In the genomic region with DNA sequence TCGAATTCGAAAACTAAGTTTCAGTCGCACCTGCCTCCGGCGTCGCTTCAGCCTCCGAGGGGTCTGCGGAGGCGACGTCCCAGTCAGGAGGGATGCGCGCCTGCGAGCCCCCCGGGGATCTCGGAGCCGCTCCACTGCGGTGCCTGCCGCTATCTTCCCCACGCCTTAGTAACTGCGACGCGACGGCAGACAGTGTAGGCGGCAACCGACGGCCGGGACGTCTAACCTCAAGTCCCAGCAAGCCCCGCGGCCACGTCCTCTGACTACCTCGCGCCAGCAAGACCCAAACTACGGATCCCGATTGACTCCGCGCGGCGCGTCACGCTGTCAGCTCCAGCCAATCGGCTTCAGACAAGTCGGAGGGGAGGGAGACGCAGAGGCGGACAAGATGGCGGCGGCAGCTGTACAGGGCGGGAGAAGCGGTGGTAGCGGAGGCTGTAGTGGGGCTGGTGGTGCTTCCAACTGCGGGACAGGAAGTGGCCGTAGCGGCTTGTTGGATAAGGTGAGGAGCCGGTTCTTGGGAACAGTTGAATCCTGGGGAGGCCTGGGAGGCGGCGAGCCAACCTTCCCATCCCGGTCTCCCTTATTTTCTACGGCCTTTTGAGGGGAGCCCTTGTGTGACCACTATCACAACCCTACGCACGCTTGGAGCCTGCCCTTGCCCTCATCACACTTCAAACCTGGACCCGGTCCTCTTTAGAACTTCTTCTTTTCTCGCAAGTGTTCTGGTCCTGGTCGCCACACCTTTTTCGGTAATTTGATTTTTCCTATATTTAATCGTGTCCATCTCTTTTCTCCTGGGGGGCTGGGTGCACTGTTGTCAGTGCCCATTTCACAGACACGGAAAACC, we compare ENCODE assay signal across 1 cellular context.
TF ChIP-seq lines count a peak whose summit lies in the region.

A gene (plus strand): TSS at position 369 of the 850 bp plus-strand sequence. CDS start 20 bp downstream, at position 389.
A gene with protein sequence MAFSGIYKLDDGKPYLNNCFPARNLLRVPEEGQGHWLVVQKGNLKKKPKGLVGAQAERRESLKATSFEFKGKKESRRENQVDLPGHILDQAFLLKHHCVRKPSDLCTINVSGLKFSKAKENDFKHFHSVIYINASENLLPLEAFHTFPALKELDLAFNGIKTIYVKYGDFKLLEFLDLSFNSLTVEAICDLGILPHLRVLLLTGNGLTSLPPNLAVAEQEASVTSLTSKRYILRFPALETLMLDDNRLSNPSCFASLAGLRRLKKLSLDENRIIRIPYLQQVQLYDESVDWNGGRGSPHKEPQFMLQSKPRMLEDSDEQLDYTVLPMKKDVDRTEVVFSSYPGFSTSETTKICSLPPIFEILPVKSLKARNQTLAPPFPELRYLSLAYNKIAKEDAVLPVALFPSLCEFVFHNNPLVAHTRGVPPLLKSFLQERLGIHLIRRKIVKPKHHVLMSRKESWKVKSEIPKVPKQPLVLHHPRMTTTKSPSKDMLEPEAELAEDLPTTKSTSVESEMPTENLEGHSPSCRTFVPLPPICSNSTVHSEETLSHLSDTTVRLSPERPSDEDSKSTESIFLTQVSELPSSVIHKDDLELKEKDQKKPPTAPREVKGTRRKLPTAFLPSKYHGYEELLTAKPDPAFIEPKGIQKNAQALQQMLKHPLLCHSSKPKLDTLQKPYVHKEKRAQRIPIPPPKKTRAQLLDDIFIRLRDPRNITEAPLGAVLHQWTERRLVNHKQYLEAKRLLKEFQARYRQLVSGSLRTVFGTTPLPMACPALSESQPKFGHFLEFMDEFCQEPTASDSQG (minus strand): TSS at position 194 of the 850 bp plus-strand sequence. CDS start 8,213 bp downstream, outside the sequence.

TF ChIP-seq in K562, 482 proteins besides CTCF, POLR2A, EP300 and RAD21 (continued from another document and continues in another):
- TF ChIP-seq, protein P1, sequence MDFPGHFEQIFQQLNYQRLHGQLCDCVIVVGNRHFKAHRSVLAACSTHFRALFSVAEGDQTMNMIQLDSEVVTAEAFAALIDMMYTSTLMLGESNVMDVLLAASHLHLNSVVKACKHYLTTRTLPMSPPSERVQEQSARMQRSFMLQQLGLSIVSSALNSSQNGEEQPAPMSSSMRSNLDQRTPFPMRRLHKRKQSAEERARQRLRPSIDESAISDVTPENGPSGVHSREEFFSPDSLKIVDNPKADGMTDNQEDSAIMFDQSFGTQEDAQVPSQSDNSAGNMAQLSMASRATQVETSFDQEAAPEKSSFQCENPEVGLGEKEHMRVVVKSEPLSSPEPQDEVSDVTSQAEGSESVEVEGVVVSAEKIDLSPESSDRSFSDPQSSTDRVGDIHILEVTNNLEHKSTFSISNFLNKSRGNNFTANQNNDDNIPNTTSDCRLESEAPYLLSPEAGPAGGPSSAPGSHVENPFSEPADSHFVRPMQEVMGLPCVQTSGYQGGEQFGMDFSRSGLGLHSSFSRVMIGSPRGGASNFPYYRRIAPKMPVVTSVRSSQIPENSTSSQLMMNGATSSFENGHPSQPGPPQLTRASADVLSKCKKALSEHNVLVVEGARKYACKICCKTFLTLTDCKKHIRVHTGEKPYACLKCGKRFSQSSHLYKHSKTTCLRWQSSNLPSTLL (IDR thresholded peaks at IDR 0.05), result no peak
- peak; percentile 100 for TF ChIP-seq NCOA6 (IDR thresholded peaks at IDR 0.05)
- TF ChIP-seq NR2F6 (CRISPR knock-in tag; IDR thresholded peaks at IDR 0.05), result no peak
- peak; percentile 88 for TF ChIP-seq RAD51 (IDR thresholded peaks at IDR 0.05; ENCODE audit: borderline replicate concordance, low read depth)
- TF ChIP-seq, protein P2, sequence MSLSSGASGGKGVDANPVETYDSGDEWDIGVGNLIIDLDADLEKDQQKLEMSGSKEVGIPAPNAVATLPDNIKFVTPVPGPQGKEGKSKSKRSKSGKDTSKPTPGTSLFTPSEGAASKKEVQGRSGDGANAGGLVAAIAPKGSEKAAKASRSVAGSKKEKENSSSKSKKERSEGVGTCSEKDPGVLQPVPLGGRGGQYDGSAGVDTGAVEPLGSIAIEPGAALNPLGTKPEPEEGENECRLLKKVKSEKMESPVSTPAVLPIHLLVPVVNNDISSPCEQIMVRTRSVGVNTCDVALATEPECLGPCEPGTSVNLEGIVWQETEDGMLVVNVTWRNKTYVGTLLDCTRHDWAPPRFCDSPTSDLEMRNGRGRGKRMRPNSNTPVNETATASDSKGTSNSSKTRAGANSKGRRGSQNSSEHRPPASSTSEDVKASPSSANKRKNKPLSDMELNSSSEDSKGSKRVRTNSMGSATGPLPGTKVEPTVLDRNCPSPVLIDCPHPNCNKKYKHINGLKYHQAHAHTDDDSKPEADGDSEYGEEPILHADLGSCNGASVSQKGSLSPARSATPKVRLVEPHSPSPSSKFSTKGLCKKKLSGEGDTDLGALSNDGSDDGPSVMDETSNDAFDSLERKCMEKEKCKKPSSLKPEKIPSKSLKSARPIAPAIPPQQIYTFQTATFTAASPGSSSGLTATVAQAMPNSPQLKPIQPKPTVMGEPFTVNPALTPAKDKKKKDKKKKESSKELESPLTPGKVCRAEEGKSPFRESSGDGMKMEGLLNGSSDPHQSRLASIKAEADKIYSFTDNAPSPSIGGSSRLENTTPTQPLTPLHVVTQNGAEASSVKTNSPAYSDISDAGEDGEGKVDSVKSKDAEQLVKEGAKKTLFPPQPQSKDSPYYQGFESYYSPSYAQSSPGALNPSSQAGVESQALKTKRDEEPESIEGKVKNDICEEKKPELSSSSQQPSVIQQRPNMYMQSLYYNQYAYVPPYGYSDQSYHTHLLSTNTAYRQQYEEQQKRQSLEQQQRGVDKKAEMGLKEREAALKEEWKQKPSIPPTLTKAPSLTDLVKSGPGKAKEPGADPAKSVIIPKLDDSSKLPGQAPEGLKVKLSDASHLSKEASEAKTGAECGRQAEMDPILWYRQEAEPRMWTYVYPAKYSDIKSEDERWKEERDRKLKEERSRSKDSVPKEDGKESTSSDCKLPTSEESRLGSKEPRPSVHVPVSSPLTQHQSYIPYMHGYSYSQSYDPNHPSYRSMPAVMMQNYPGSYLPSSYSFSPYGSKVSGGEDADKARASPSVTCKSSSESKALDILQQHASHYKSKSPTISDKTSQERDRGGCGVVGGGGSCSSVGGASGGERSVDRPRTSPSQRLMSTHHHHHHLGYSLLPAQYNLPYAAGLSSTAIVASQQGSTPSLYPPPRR (CRISPR knock-in tag; IDR thresholded peaks at IDR 0.05; ENCODE audit: borderline replicate concordance), result peak; percentile 59; the same call in 1 of the 2 replicates
- TF ChIP-seq, protein P3, sequence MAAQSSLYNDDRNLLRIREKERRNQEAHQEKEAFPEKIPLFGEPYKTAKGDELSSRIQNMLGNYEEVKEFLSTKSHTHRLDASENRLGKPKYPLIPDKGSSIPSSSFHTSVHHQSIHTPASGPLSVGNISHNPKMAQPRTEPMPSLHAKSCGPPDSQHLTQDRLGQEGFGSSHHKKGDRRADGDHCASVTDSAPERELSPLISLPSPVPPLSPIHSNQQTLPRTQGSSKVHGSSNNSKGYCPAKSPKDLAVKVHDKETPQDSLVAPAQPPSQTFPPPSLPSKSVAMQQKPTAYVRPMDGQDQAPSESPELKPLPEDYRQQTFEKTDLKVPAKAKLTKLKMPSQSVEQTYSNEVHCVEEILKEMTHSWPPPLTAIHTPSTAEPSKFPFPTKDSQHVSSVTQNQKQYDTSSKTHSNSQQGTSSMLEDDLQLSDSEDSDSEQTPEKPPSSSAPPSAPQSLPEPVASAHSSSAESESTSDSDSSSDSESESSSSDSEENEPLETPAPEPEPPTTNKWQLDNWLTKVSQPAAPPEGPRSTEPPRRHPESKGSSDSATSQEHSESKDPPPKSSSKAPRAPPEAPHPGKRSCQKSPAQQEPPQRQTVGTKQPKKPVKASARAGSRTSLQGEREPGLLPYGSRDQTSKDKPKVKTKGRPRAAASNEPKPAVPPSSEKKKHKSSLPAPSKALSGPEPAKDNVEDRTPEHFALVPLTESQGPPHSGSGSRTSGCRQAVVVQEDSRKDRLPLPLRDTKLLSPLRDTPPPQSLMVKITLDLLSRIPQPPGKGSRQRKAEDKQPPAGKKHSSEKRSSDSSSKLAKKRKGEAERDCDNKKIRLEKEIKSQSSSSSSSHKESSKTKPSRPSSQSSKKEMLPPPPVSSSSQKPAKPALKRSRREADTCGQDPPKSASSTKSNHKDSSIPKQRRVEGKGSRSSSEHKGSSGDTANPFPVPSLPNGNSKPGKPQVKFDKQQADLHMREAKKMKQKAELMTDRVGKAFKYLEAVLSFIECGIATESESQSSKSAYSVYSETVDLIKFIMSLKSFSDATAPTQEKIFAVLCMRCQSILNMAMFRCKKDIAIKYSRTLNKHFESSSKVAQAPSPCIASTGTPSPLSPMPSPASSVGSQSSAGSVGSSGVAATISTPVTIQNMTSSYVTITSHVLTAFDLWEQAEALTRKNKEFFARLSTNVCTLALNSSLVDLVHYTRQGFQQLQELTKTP (IDR thresholded peaks at IDR 0.05; ENCODE audit: low read depth in 1 of 2, partially characterized antibody in 2 of 2), result peak in 1 of 2 experiments; percentile 93
- peak; percentile 94 for TF ChIP-seq EP400 (IDR thresholded peaks at IDR 0.05)
- TF ChIP-seq SREBF2 (CRISPR knock-in tag; IDR thresholded peaks at IDR 0.05), result peak; percentile 63; the same call in 1 of the 2 replicates
- 0 out of 2 replicates have a peak, but pooled peaks have one; percentile 10 for TF ChIP-seq GATAD2A (IDR thresholded peaks at IDR 0.05)
- TF ChIP-seq MED1 (CRISPR knock-in tag; IDR thresholded peaks at IDR 0.05; ENCODE audit: borderline replicate concordance), result no peak
- TF ChIP-seq, protein P4, sequence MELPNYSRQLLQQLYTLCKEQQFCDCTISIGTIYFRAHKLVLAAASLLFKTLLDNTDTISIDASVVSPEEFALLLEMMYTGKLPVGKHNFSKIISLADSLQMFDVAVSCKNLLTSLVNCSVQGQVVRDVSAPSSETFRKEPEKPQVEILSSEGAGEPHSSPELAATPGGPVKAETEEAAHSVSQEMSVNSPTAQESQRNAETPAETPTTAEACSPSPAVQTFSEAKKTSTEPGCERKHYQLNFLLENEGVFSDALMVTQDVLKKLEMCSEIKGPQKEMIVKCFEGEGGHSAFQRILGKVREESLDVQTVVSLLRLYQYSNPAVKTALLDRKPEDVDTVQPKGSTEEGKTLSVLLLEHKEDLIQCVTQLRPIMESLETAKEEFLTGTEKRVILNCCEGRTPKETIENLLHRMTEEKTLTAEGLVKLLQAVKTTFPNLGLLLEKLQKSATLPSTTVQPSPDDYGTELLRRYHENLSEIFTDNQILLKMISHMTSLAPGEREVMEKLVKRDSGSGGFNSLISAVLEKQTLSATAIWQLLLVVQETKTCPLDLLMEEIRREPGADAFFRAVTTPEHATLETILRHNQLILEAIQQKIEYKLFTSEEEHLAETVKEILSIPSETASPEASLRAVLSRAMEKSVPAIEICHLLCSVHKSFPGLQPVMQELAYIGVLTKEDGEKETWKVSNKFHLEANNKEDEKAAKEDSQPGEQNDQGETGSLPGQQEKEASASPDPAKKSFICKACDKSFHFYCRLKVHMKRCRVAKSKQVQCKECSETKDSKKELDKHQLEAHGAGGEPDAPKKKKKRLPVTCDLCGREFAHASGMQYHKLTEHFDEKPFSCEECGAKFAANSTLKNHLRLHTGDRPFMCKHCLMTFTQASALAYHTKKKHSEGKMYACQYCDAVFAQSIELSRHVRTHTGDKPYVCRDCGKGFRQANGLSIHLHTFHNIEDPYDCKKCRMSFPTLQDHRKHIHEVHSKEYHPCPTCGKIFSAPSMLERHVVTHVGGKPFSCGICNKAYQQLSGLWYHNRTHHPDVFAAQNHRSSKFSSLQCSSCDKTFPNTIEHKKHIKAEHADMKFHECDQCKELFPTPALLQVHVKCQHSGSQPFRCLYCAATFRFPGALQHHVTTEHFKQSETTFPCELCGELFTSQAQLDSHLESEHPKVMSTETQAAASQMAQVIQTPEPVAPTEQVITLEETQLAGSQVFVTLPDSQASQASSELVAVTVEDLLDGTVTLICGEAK (IDR thresholded peaks at IDR 0.05), result 0 out of 2 replicates have a peak, but pooled peaks have one; percentile 7
- TF ChIP-seq, protein P4 (CRISPR knock-in tag; IDR thresholded peaks at IDR 0.05), result no peak
- no peak for TF ChIP-seq ZNF830 (CRISPR knock-in tag; IDR thresholded peaks at IDR 0.05)
- TF ChIP-seq ZFP1 (CRISPR knock-in tag; IDR thresholded peaks at IDR 0.05), result no peak
- peak; percentile 45; the same call in 1 of the 2 replicates for TF ChIP-seq ZBTB7A (IDR thresholded peaks at IDR 0.05; ENCODE audit: borderline replicate concordance, control insufficient read depth, low read depth, low read length)
- TF ChIP-seq RCOR1 (IDR thresholded peaks at IDR 0.05; ENCODE audit: borderline replicate concordance in 1 of 2, low read depth in 2 of 2, low read length in 2 of 2), result peak in 1 of 2 experiments; percentile 72; a peak in 2 of 4 replicates
- TF ChIP-seq NBN (IDR thresholded peaks at IDR 0.05; ENCODE audit: low read depth), result 0 out of 2 replicates have a peak, but pooled peaks have one; percentile 8
- TF ChIP-seq NRF1 (conservative IDR thresholded peaks at IDR 0.05 in 1 of 2, IDR thresholded peaks at IDR 0.05 in 1 of 2), result peak; percentile 66 to 75
- TF ChIP-seq ZNF184 (CRISPR knock-in tag; IDR thresholded peaks at IDR 0.05), result no peak
- no peak for TF ChIP-seq CAMTA2 (CRISPR knock-in tag; conservative IDR thresholded peaks at IDR 0.05)
- peak; percentile 94 for TF ChIP-seq MBD2 (IDR thresholded peaks at IDR 0.05; ENCODE audit: borderline replicate concordance, low read depth)
- TF ChIP-seq NFRKB (IDR thresholded peaks at IDR 0.05; ENCODE audit: low read depth), result peak; percentile 99
- TF ChIP-seq SMARCB1 (IDR thresholded peaks at IDR 0.05; ENCODE audit: insufficient read length, low read depth), result peak; percentile 71
- TF ChIP-seq, protein P5, sequence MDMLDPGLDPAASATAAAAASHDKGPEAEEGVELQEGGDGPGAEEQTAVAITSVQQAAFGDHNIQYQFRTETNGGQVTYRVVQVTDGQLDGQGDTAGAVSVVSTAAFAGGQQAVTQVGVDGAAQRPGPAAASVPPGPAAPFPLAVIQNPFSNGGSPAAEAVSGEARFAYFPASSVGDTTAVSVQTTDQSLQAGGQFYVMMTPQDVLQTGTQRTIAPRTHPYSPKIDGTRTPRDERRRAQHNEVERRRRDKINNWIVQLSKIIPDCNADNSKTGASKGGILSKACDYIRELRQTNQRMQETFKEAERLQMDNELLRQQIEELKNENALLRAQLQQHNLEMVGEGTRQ (CRISPR knock-in tag; IDR thresholded peaks at IDR 0.05), result peak; percentile 96
- TF ChIP-seq CBFA2T2 (conservative IDR thresholded peaks at IDR 0.05), result peak; percentile 28; the same call in 1 of the 2 replicates
